ENCODE assay signal across 8 cellular contexts in genomic region chr7:65307651-65308299, GRCh38.
DNase-seq lines count a peak whose midpoint lies in the region; ATAC-seq and TF ChIP-seq lines count a peak whose summit lies in the region.

No MANE protein-coding gene starts in this region.

- ATAC-seq in GM19452 (IDR thresholded peaks at IDR 0.05; ENCODE audit: unreplicated experiment) (peak; percentile 88), Panc1 (peak; percentile 92)

- no peak overlapping the region for H3K4me3 ChIP-seq in Panc1 (ENCODE audit: low read depth in 2 of 2, low read length in 2 of 2)

- CTCF ChIA-PET in Panc1 (lab: Charles Lee), result interaction anchor here (0.7 to 1.9 kb wide), 4 partner anchors 55 to 282 kb away, joined by 3 to 15 read pairs (median 4); no protein-coding TSS in a partner anchor

- in situ Hi-C loops in Panc1 (cut with HindIII; ENCODE audit: low pct_unique_long_range_greater_than_20kb, low sequenced_read_pairs), result no loop called here

- H3K4me1 ChIP-seq in Panc1 (ENCODE audit: control insufficient read depth, insufficient read depth, low read length), result no peaks in the 10 kb centered on the region

- intact Hi-C loops in Panc1 (cut with micrococcal nuclease; ENCODE audit: unreplicated experiment) (loop anchor here (1.0 kb wide), 1 partner anchor 91 kb away; no protein-coding TSS in a partner anchor), posterior cingulate gyrus (cut with DNase I) (no loop called here)

- no peaks in the 10 kb centered on the region for H3K27me3 ChIP-seq in Panc1 (ENCODE audit: control insufficient read depth, insufficient read depth, low read length)

- peak; percentile 82 for DNase-seq in D341Med (ENCODE audit: low spot score)
- peak; percentile 38 for DNase-seq in Panc1 (ENCODE audit: low read depth, low spot score)
- DNase-seq in activated naive CD4-positive, alpha-beta T cell (lab: John Stamatoyannopoulos, UW), result peak in 3 of 4 experiments; percentile 1 to 3 (median 1)
- peak; percentile 16 for DNase-seq in glomerular endothelial cell (ENCODE audit: extremely low read depth, low read depth, low spot score)
- DNase-seq in posterior cingulate gyrus, result peak in 6 of 10 donors; percentile 26 to 90 (median 53)
- no peak for DNase-seq in NCI-H226

- BruUV-seq in Panc1 (replicated peaks; lab: Mats Ljungman, UMichigan), result no TSS peak

- H3K9me3 ChIP-seq in Panc1 (ENCODE audit: control insufficient read depth, insufficient read depth, low read depth, low read length), result no peaks in the 10 kb centered on the region

- peak; percentile 95 for TF ChIP-seq RAD21 in Ishikawa (IDR thresholded peaks at IDR 0.05; ENCODE audit: low read depth)

- peak; percentile 89 for TF ChIP-seq CTCF in Panc1 (IDR thresholded peaks at IDR 0.05)

- no peak for TF ChIP-seq EP300 in Ishikawa (IDR thresholded peaks at IDR 0.05; ENCODE audit: borderline replicate concordance)

- POLR2A ChIA-PET in Panc1 (lab: Charles Lee), result no interaction called here

- no peaks in the 10 kb centered on the region for H3K36me3 ChIP-seq in Panc1 (ENCODE audit: control insufficient read depth, insufficient read depth, low read length)

- no peak overlapping the region for H3K27ac ChIP-seq in Panc1 (ENCODE audit: low read length)

TF ChIP-seq in Ishikawa, 13 proteins besides CTCF, POLR2A, EP300 and RAD21:
- no peak for TF ChIP-seq CREB1 (IDR thresholded peaks at IDR 0.05; ENCODE audit: low read depth)
